In the genomic region with DNA sequence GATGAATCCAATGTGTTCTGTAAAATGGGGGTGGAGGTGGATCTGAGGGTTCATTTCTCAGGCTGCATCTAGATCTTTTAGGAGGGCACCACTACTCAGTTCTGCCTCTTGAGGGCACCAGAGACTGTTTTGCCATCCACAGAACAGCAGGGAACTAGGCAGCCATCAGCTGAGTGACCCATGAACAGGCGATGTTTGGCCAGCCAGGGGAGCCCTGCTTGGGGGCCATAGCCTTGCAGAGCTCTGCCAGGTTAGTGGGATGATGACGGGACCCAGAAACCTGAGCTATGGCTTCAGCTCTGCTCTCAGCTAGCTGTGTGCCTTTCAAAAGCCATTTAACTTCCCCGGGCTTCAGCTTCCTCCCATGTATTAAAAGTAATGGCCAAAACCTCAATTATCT, we compare ENCODE assay signal across 1 cellular context.
TF ChIP-seq lines count a peak whose summit lies in the region.

No MANE protein-coding gene starts in this region.

TF ChIP-seq in WTC11, 78 proteins besides CTCF, POLR2A, EP300 and RAD21 (continued from another document):
- TF ChIP-seq, protein P1, sequence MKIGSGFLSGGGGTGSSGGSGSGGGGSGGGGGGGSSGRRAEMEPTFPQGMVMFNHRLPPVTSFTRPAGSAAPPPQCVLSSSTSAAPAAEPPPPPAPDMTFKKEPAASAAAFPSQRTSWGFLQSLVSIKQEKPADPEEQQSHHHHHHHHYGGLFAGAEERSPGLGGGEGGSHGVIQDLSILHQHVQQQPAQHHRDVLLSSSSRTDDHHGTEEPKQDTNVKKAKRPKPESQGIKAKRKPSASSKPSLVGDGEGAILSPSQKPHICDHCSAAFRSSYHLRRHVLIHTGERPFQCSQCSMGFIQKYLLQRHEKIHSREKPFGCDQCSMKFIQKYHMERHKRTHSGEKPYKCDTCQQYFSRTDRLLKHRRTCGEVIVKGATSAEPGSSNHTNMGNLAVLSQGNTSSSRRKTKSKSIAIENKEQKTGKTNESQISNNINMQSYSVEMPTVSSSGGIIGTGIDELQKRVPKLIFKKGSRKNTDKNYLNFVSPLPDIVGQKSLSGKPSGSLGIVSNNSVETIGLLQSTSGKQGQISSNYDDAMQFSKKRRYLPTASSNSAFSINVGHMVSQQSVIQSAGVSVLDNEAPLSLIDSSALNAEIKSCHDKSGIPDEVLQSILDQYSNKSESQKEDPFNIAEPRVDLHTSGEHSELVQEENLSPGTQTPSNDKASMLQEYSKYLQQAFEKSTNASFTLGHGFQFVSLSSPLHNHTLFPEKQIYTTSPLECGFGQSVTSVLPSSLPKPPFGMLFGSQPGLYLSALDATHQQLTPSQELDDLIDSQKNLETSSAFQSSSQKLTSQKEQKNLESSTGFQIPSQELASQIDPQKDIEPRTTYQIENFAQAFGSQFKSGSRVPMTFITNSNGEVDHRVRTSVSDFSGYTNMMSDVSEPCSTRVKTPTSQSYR (CRISPR knock-in tag; IDR thresholded peaks at IDR 0.05) = 0 out of 2 replicates have a peak, but pooled peaks have one; percentile 26
- TF ChIP-seq ZNF671 (CRISPR knock-in tag; IDR thresholded peaks at IDR 0.05) (no peak), ETV6 (CRISPR knock-in tag; IDR thresholded peaks at IDR 0.05) (peak; percentile 93), ZNF423 (CRISPR knock-in tag; IDR thresholded peaks at IDR 0.05) (peak; percentile 41)
- TF ChIP-seq, protein P2, sequence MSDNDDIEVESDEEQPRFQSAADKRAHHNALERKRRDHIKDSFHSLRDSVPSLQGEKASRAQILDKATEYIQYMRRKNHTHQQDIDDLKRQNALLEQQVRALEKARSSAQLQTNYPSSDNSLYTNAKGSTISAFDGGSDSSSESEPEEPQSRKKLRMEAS (CRISPR knock-in tag; IDR thresholded peaks at IDR 0.05) = peak; percentile 48
